9 cellular contexts compared by ENCODE assay signal in the genomic region with DNA sequence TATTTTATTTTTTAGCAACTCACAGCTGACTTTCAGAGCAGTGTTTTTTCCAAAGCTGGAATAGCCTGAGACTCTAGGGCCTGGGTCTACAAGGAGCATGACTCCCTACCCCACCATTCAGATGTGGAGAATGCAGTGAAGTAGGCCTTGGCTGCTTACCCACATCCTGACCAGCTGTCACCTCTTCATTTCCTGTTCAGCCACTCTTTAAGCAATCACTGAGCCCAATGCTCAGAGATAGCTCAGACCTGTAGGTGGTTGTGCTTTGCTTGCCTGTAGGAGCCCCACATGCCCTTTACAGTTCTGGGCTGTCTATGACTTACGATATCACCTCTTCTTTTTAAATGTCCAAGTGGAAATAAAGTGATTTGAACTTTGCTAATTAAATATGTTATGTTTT.
DNase-seq lines count a peak whose midpoint lies in the region; ATAC-seq and TF ChIP-seq lines count a peak whose summit lies in the region.
"Had no signal": no experiment of that assay in that cellular context is flagged by ENCODE, and none has a peak within 500 bp of the region (broad histone marks: within the 10 kb centered on the region; RNA-seq: fewer than 3 reads in every experiment).

No MANE protein-coding gene starts in this region.

- no peak overlapping the region for H3K4me2 ChIP-seq in OCI-LY7 (ENCODE audit: low read length)

- H3K4me3 ChIP-seq in OCI-LY7 (ENCODE audit: low read depth, low read length, poor library complexity, severe bottlenecking) (no peak overlapping the region), vagina (no peak overlapping the region)

- TF ChIP-seq CTCF in OCI-LY7 (conservative IDR thresholded peaks at IDR 0.05; ENCODE audit: low read length) (no peak), WTC11 (IDR thresholded peaks at IDR 0.05) (no peak), vagina (IDR thresholded peaks at IDR 0.05) (no peak)

- peaks cover 7% of the 10 kb centered on the region for H3K4me1 Mint-ChIP-seq in activated CD4-positive, alpha-beta T cell treated with anti-CD3 and anti-CD28 coated beads for 36 hours
- H3K4me1 Mint-ChIP-seq in WTC11 = 0 out of 2 replicates have a peak, but pooled peaks cover 2% of the 10 kb centered on the region
- H3K4me1 Mint-ChIP-seq: B cell had no signal

- POLR2A ChIA-PET in activated CD4-positive, alpha-beta T cell treated with anti-CD3 and anti-CD28 coated beads for 36 hours (lab: Charles Lee) = interaction anchor here (0.6 kb wide), 1 partner anchor 135 kb away, joined by 5 read pairs; no protein-coding TSS in a partner anchor
- POLR2A ChIA-PET in OCI-LY7 (lab: Charles Lee) = no interaction called here
- POLR2A ChIA-PET in WTC11 (lab: Charles Lee) = no interaction called here

- H3K4me3 Mint-ChIP-seq in activated CD4-positive, alpha-beta T cell treated with anti-CD3 and anti-CD28 coated beads for 36 hours = no peak overlapping the region
- no peak overlapping the region for H3K4me3 Mint-ChIP-seq in WTC11
- H3K4me3 Mint-ChIP-seq: B cell had no signal

- H4K20me1 ChIP-seq in OCI-LY7 (ENCODE audit: insufficient read depth, low read length) = no peaks in the 10 kb centered on the region

- no peaks in the 10 kb centered on the region for H3K9me3 ChIP-seq in OCI-LY7 (ENCODE audit: low read length)
- no peaks in the 10 kb centered on the region for H3K9me3 ChIP-seq in vagina

- BruUV-seq in OCI-LY7 (replicated peaks; lab: Mats Ljungman, UMichigan) = no TSS peak

- no peaks in the 10 kb centered on the region for H3K79me2 ChIP-seq in OCI-LY7 (ENCODE audit: insufficient read depth, low read depth, low read length)

- TF ChIP-seq POLR2A in vagina (IDR thresholded peaks at IDR 0.05) = no peak

- intact Hi-C loops in activated CD4-positive, alpha-beta T cell treated with anti-CD3 and anti-CD28 coated beads for 36 hours (cut with DNase I, micrococcal nuclease) = no loop called here
- intact Hi-C loops in OCI-LY7 (cut with micrococcal nuclease; ENCODE audit: unreplicated experiment) = no loop called here
- intact Hi-C loops in vagina (cut with DNase I) = no loop called here
- intact Hi-C loops in left colon (cut with DNase I, micrococcal nuclease) = no loop called here

- CTCF ChIA-PET in activated CD4-positive, alpha-beta T cell treated with anti-CD3 and anti-CD28 coated beads for 36 hours (lab: Charles Lee) = interaction anchor here (1.3 kb wide), 1 partner anchor 13 kb away, joined by 4 read pairs; no protein-coding TSS in a partner anchor
- CTCF ChIA-PET in OCI-LY7 (lab: Charles Lee; ENCODE audit: unreplicated experiment) = no interaction called here
- CTCF ChIA-PET in WTC11 (lab: Charles Lee) = no interaction called here

- H3K27ac ChIP-seq in OCI-LY7 (ENCODE audit: low read depth, low read length, poor library complexity, severe bottlenecking) = no peak overlapping the region
- no peak overlapping the region for H3K27ac ChIP-seq in vagina

- H3K9me2 ChIP-seq in OCI-LY7 (ENCODE audit: insufficient read depth, low read length) = no peaks in the 10 kb centered on the region

- no peaks in the 10 kb centered on the region for H3K27me3 Mint-ChIP-seq in activated CD4-positive, alpha-beta T cell treated with anti-CD3 and anti-CD28 coated beads for 36 hours
- no peaks in the 10 kb centered on the region for H3K27me3 Mint-ChIP-seq in WTC11 (ENCODE audit: low read depth)
- H3K27me3 Mint-ChIP-seq: B cell had no signal

- DNase-seq in activated CD4-positive, alpha-beta T cell treated with anti-CD3 and anti-CD28 coated beads for 36 hours = peak; percentile 22
- DNase-seq in activated CD4-positive, alpha-beta T cell treated with anti-CD3 and anti-CD28 coated beads for 1 hour = no peak
- peak; percentile 17 for DNase-seq in OCI-LY7 (ENCODE audit: low spot score)
- DNase-seq in myocyte (ENCODE audit: low read depth) = peak; percentile 41
- DNase-seq in WTC11 (ENCODE audit: low spot score) = no peak
- DNase-seq in vagina (ENCODE audit: extremely low spot score in 2 of 2) = no peak
- no peak for DNase-seq in left colon

- H3K36me3 ChIP-seq in OCI-LY7 (ENCODE audit: insufficient read depth, low read length) (no peaks in the 10 kb centered on the region), vagina (no peaks in the 10 kb centered on the region)

- no peaks in the 10 kb centered on the region for H3K4me1 ChIP-seq in OCI-LY7 (ENCODE audit: insufficient read depth, low read length, poor library complexity, severe bottlenecking)
- no peaks in the 10 kb centered on the region for H3K4me1 ChIP-seq in vagina

- no peak overlapping the region for H2AFZ ChIP-seq in OCI-LY7 (ENCODE audit: low read length)

- no peak overlapping the region for H3K27ac Mint-ChIP-seq in activated CD4-positive, alpha-beta T cell treated with anti-CD3 and anti-CD28 coated beads for 36 hours
- no peak overlapping the region for H3K27ac Mint-ChIP-seq in WTC11
- H3K27ac Mint-ChIP-seq: B cell had no signal

- H3K27me3 ChIP-seq in vagina = no peaks in the 10 kb centered on the region

- no peaks in the 10 kb centered on the region for H3K36me3 Mint-ChIP-seq in activated CD4-positive, alpha-beta T cell treated with anti-CD3 and anti-CD28 coated beads for 36 hours (ENCODE audit: low read depth)
- H3K36me3 Mint-ChIP-seq in WTC11 = peaks cover 2% of the 10 kb centered on the region; the same call in 1 of the 2 replicates

- peaks cover 1% of the 10 kb centered on the region for H3K9me3 Mint-ChIP-seq in activated CD4-positive, alpha-beta T cell treated with anti-CD3 and anti-CD28 coated beads for 36 hours (ENCODE audit: low read depth)
- H3K9me3 Mint-ChIP-seq in WTC11 = peaks cover 7% of the 10 kb centered on the region

- peak; percentile 87 for ATAC-seq in activated CD4-positive, alpha-beta T cell treated with anti-CD3 and anti-CD28 coated beads for 36 hours
- ATAC-seq in HG02678 (IDR thresholded peaks at IDR 0.05; ENCODE audit: unreplicated experiment) (peak; percentile 92), WTC11 (no peak), left colon (no peak)

TF ChIP-seq in WTC11, 78 proteins besides CTCF, POLR2A, EP300 and RAD21 (continues in another document):
- no peak for TF ChIP-seq ZNF396 (CRISPR knock-in tag; IDR thresholded peaks at IDR 0.05; ENCODE audit: borderline replicate concordance)
- TF ChIP-seq, protein P1, sequence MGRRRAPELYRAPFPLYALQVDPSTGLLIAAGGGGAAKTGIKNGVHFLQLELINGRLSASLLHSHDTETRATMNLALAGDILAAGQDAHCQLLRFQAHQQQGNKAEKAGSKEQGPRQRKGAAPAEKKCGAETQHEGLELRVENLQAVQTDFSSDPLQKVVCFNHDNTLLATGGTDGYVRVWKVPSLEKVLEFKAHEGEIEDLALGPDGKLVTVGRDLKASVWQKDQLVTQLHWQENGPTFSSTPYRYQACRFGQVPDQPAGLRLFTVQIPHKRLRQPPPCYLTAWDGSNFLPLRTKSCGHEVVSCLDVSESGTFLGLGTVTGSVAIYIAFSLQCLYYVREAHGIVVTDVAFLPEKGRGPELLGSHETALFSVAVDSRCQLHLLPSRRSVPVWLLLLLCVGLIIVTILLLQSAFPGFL (CRISPR knock-in tag; IDR thresholded peaks at IDR 0.05; ENCODE audit: borderline replicate concordance) = no peak
- TF ChIP-seq, protein P2, sequence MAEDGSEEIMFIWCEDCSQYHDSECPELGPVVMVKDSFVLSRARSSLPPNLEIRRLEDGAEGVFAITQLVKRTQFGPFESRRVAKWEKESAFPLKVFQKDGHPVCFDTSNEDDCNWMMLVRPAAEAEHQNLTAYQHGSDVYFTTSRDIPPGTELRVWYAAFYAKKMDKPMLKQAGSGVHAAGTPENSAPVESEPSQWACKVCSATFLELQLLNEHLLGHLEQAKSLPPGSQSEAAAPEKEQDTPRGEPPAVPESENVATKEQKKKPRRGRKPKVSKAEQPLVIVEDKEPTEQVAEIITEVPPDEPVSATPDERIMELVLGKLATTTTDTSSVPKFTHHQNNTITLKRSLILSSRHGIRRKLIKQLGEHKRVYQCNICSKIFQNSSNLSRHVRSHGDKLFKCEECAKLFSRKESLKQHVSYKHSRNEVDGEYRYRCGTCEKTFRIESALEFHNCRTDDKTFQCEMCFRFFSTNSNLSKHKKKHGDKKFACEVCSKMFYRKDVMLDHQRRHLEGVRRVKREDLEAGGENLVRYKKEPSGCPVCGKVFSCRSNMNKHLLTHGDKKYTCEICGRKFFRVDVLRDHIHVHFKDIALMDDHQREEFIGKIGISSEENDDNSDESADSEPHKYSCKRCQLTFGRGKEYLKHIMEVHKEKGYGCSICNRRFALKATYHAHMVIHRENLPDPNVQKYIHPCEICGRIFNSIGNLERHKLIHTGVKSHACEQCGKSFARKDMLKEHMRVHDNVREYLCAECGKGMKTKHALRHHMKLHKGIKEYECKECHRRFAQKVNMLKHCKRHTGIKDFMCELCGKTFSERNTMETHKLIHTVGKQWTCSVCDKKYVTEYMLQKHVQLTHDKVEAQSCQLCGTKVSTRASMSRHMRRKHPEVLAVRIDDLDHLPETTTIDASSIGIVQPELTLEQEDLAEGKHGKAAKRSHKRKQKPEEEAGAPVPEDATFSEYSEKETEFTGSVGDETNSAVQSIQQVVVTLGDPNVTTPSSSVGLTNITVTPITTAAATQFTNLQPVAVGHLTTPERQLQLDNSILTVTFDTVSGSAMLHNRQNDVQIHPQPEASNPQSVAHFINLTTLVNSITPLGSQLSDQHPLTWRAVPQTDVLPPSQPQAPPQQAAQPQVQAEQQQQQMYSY (CRISPR knock-in tag; IDR thresholded peaks at IDR 0.05) = no peak
- TF ChIP-seq, protein P3, sequence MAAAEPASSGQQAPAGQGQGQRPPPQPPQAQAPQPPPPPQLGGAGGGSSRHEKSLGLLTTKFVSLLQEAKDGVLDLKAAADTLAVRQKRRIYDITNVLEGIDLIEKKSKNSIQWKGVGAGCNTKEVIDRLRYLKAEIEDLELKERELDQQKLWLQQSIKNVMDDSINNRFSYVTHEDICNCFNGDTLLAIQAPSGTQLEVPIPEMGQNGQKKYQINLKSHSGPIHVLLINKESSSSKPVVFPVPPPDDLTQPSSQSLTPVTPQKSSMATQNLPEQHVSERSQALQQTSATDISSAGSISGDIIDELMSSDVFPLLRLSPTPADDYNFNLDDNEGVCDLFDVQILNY (CRISPR knock-in tag; IDR thresholded peaks at IDR 0.05) = no peak
- no peak for TF ChIP-seq ELF4 (CRISPR knock-in tag; IDR thresholded peaks at IDR 0.05; ENCODE audit: low read depth)
- TF ChIP-seq, protein P4, sequence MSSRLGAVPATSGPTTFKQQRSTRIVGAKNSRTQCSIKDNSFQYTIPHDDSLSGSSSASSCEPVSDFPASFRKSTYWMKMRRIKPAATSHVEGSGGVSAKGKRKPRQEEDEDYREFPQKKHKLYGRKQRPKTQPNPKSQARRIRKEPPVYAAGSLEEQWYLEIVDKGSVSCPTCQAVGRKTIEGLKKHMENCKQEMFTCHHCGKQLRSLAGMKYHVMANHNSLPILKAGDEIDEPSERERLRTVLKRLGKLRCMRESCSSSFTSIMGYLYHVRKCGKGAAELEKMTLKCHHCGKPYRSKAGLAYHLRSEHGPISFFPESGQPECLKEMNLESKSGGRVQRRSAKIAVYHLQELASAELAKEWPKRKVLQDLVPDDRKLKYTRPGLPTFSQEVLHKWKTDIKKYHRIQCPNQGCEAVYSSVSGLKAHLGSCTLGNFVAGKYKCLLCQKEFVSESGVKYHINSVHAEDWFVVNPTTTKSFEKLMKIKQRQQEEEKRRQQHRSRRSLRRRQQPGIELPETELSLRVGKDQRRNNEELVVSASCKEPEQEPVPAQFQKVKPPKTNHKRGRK (CRISPR knock-in tag; IDR thresholded peaks at IDR 0.05; ENCODE audit: borderline replicate concordance) = no peak

Comparison
In these comparisons a context has a peak if more than half of its experiments do, and no peak if none do; other contexts are left out.
1. DNase-seq: peak in activated CD4-positive, alpha-beta T cell treated with anti-CD3 and anti-CD28 coated beads for 36 hours (single experiment), OCI-LY7 (single experiment) and myocyte (single experiment); none in activated CD4-positive, alpha-beta T cell treated with anti-CD3 and anti-CD28 coated beads for 1 hour (single experiment), WTC11 (single experiment), vagina (0 of 2) and left colon (0 of 2).
2. ATAC-seq: peak in activated CD4-positive, alpha-beta T cell treated with anti-CD3 and anti-CD28 coated beads for 36 hours (single experiment) and HG02678 (single experiment); none in WTC11 (single experiment) and left colon (single experiment).